Comparison of ENCODE assay signal across 1 cellular context in the genomic region with DNA sequence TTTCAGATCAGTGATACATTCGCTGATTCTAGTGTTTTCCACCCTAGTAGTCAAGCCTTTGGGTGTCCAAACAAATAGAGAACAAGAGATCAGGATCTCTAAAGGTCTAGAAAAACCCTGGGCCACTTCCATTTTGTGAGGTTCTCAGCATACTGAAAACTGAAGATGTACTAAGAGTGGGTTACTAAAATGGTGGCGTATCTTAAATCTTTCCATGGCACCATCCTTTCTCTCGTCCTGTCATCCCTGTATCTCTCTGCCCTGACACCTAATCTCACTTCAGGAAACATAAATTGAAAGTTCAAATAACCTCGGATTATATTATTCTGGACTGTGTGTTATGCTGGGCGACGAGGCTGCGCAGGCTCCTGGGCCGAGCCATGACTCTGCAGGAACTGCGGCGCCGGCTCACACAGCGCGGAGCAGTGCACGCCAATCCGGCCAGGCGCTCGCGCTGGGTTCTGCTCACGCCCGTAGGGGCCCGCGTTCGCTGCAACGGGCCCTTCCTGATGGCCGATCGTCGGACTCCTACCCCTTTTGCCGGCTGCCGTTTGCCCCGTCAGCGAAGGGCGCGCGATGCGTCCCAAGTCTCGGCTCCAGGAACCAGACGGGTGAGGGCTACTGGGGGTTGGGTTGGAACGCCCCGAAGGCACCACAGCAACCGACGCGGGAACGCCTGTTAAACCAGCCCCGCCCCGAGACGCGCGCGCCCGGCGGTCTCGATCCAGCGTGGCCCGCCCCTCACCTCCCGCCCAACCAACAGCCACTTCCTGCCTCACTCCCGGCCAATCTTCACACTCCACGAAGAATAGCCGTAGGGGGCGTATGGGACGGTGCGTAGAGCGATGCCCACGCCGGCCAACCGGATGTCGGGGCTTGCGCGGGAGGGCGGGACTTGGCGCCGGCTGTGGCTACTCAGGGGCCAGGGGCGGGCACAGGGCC.
A peak's percentile ranks its signal among the peaks of the same experiment; 100 is the strongest.
TF ChIP-seq lines count a peak whose summit lies in the region.

No MANE protein-coding gene starts in this region.

TF ChIP-seq in K562, 482 proteins besides CTCF, POLR2A, EP300 and RAD21 (continued from another document and continues in another):
- TF ChIP-seq, protein P1, sequence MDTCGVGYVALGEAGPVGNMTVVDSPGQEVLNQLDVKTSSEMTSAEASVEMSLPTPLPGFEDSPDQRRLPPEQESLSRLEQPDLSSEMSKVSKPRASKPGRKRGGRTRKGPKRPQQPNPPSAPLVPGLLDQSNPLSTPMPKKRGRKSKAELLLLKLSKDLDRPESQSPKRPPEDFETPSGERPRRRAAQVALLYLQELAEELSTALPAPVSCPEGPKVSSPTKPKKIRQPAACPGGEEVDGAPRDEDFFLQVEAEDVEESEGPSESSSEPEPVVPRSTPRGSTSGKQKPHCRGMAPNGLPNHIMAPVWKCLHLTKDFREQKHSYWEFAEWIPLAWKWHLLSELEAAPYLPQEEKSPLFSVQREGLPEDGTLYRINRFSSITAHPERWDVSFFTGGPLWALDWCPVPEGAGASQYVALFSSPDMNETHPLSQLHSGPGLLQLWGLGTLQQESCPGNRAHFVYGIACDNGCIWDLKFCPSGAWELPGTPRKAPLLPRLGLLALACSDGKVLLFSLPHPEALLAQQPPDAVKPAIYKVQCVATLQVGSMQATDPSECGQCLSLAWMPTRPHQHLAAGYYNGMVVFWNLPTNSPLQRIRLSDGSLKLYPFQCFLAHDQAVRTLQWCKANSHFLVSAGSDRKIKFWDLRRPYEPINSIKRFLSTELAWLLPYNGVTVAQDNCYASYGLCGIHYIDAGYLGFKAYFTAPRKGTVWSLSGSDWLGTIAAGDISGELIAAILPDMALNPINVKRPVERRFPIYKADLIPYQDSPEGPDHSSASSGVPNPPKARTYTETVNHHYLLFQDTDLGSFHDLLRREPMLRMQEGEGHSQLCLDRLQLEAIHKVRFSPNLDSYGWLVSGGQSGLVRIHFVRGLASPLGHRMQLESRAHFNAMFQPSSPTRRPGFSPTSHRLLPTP (IDR thresholded peaks at IDR 0.05; ENCODE audit: borderline replicate concordance, extremely low read depth, insufficient read length): no peak
- TF ChIP-seq BDP1 (IDR thresholded peaks at IDR 0.05; ENCODE audit: insufficient read depth, insufficient read length) (no peak), RBM15 (IDR thresholded peaks at IDR 0.05; ENCODE audit: insufficient read depth, low read length) (no peak), HNRNPUL1 (IDR thresholded peaks at IDR 0.05; ENCODE audit: low read length) (no peak), ERF (CRISPR knock-in tag; IDR thresholded peaks at IDR 0.05) (peak; percentile 77; the same call in 1 of the 2 replicates), IRF9 (tag; IDR thresholded peaks at IDR 0.05) (no peak), RB1 (IDR thresholded peaks at IDR 0.05; ENCODE audit: low read depth) (peak; percentile 71; the same call in 1 of the 2 replicates), SNRNP70 (optimal IDR thresholded peaks at IDR 0.05; ENCODE audit: low read depth, low read length) (no peak), ZFX (CRISPR knock-in tag; IDR thresholded peaks at IDR 0.05) (no peak; the same call in none of the 2 replicates), ATF7 (IDR thresholded peaks at IDR 0.05) (peak; percentile 79; the same call in 1 of the 2 replicates), NFIX (CRISPR knock-in tag; IDR thresholded peaks at IDR 0.05; ENCODE audit: low read depth) (no peak), ZNF134 (CRISPR knock-in tag; conservative IDR thresholded peaks at IDR 0.05) (no peak), ZC3H8 (IDR thresholded peaks at IDR 0.05) (no peak), TFAP4 (CRISPR knock-in tag; IDR thresholded peaks at IDR 0.05; ENCODE audit: borderline replicate concordance) (peak; percentile 87), RFX5 (IDR thresholded peaks at IDR 0.05; ENCODE audit: low read depth, low read length) (no peak), CEBPG (CRISPR knock-in tag; IDR thresholded peaks at IDR 0.05) (no peak), CEBPG (tag; conservative IDR thresholded peaks at IDR 0.05 in 1 of 2, IDR thresholded peaks at IDR 0.05 in 1 of 2) (no peak), STAG1 (CRISPR knock-in tag; IDR thresholded peaks at IDR 0.05; ENCODE audit: borderline replicate concordance) (no peak), MEF2A (IDR thresholded peaks at IDR 0.05; ENCODE audit: control insufficient read depth, low read depth, low read length) (no peak), ZNF445 (CRISPR knock-in tag; IDR thresholded peaks at IDR 0.05; ENCODE audit: low read depth) (no peak), NFIC (IDR thresholded peaks at IDR 0.05) (peak; percentile 73), HES1 (IDR thresholded peaks at IDR 0.05; ENCODE audit: low read depth) (no peak), CEBPB (tag; IDR thresholded peaks at IDR 0.05) (no peak), RBBP5 (IDR thresholded peaks at IDR 0.05; ENCODE audit: borderline replicate concordance, insufficient read depth, low read length, poor library complexity, severe bottlenecking) (peak; percentile 77), HIVEP1 (CRISPR knock-in tag; IDR thresholded peaks at IDR 0.05) (no peak), ZNF778 (CRISPR knock-in tag; IDR thresholded peaks at IDR 0.05) (no peak), CC2D1A (IDR thresholded peaks at IDR 0.05) (no peak), EP400 (IDR thresholded peaks at IDR 0.05) (peak; percentile 95), BRD4 (IDR thresholded peaks at IDR 0.05) (peak; percentile 93; the same call in 1 of the 2 replicates), FOS (IDR thresholded peaks at IDR 0.05; ENCODE audit: extremely low read depth, insufficient read length) (peak; percentile 95), SMARCA4 (IDR thresholded peaks at IDR 0.05) (peak; percentile 85), ZNF785 (CRISPR knock-in tag; IDR thresholded peaks at IDR 0.05) (no peak), CREB1 (IDR thresholded peaks at IDR 0.05) (peak; percentile 83), CREB1 (CRISPR knock-in tag; IDR thresholded peaks at IDR 0.05) (peak; percentile 87), ZBTB26 (CRISPR knock-in tag; IDR thresholded peaks at IDR 0.05) (no peak), ZNF639 (CRISPR knock-in tag; conservative IDR thresholded peaks at IDR 0.05 in 1 of 2, IDR thresholded peaks at IDR 0.05 in 1 of 2) (peak in 1 of 2 experiments; percentile 72; a peak in 2 of 4 replicates), ATF1 (CRISPR knock-in tag; IDR thresholded peaks at IDR 0.05) (peak; percentile 41; the same call in 1 of the 2 replicates), ATF1 (tag; IDR thresholded peaks at IDR 0.05) (peak; percentile 95), NFATC3 (IDR thresholded peaks at IDR 0.05) (no peak), MTA2 (IDR thresholded peaks at IDR 0.05; ENCODE audit: low read depth) (no peak), TAF7 (tag; IDR thresholded peaks at IDR 0.05) (peak; percentile 67; the same call in 1 of the 2 replicates), SPI1 (IDR thresholded peaks at IDR 0.05; ENCODE audit: borderline replicate concordance, low read depth, low read length) (peak; percentile 76), PCBP2 (IDR thresholded peaks at IDR 0.05; ENCODE audit: low read depth, low read length, poor library complexity, severe bottlenecking) (no peak)
- TF ChIP-seq, protein P2, sequence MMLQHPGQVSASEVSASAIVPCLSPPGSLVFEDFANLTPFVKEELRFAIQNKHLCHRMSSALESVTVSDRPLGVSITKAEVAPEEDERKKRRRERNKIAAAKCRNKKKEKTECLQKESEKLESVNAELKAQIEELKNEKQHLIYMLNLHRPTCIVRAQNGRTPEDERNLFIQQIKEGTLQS (IDR thresholded peaks at IDR 0.05): no peak
- TF ChIP-seq, protein P2 (CRISPR knock-in tag; conservative IDR thresholded peaks at IDR 0.05): 0 out of 2 replicates have a peak, but pooled peaks have one; percentile 15
- TF ChIP-seq, protein P3, sequence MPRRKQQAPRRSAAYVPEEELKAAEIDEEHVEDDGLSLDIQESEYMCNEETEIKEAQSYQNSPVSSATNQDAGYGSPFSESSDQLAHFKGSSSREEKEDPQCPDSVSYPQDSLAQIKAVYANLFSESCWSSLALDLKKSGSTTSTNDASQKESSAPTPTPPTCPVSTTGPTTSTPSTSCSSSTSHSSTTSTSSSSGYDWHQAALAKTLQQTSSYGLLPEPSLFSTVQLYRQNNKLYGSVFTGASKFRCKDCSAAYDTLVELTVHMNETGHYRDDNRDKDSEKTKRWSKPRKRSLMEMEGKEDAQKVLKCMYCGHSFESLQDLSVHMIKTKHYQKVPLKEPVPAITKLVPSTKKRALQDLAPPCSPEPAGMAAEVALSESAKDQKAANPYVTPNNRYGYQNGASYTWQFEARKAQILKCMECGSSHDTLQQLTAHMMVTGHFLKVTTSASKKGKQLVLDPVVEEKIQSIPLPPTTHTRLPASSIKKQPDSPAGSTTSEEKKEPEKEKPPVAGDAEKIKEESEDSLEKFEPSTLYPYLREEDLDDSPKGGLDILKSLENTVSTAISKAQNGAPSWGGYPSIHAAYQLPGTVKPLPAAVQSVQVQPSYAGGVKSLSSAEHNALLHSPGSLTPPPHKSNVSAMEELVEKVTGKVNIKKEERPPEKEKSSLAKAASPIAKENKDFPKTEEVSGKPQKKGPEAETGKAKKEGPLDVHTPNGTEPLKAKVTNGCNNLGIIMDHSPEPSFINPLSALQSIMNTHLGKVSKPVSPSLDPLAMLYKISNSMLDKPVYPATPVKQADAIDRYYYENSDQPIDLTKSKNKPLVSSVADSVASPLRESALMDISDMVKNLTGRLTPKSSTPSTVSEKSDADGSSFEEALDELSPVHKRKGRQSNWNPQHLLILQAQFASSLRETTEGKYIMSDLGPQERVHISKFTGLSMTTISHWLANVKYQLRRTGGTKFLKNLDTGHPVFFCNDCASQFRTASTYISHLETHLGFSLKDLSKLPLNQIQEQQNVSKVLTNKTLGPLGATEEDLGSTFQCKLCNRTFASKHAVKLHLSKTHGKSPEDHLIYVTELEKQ (CRISPR knock-in tag; IDR thresholded peaks at IDR 0.05): no peak
- TF ChIP-seq, protein P4, sequence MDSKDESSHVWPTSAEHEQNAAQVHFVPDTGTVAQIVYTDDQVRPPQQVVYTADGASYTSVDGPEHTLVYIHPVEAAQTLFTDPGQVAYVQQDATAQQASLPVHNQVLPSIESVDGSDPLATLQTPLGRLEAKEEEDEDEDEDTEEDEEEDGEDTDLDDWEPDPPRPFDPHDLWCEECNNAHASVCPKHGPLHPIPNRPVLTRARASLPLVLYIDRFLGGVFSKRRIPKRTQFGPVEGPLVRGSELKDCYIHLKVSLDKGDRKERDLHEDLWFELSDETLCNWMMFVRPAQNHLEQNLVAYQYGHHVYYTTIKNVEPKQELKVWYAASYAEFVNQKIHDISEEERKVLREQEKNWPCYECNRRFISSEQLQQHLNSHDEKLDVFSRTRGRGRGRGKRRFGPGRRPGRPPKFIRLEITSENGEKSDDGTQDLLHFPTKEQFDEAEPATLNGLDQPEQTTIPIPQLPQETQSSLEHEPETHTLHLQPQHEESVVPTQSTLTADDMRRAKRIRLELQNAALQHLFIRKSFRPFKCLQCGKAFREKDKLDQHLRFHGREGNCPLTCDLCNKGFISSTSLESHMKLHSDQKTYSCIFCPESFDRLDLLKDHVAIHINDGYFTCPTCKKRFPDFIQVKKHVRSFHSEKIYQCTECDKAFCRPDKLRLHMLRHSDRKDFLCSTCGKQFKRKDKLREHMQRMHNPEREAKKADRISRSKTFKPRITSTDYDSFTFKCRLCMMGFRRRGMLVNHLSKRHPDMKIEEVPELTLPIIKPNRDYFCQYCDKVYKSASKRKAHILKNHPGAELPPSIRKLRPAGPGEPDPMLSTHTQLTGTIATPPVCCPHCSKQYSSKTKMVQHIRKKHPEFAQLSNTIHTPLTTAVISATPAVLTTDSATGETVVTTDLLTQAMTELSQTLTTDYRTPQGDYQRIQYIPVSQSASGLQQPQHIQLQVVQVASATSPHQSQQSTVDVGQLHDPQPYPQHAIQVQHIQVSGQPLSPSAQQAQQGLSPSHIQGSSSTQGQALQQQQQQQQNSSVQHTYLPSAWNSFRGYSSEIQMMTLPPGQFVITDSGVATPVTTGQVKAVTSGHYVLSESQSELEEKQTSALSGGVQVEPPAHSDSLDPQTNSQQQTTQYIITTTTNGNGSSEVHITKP (IDR thresholded peaks at IDR 0.05; ENCODE audit: partially characterized antibody): peak; percentile 84
